9 cellular contexts compared by ENCODE assay signal in genomic region chr11:68855205-68855978, GRCh38. TPM values are rescaled to one million over a fixed set of nuclear protein-coding genes. Genes with fewer than 3 reads are reported as not detected.
DNase-seq lines count a peak whose midpoint lies in the region; ATAC-seq and TF ChIP-seq lines count a peak whose summit lies in the region.
"Had no signal": no experiment of that assay in that cellular context is flagged by ENCODE, and none has a peak within 500 bp of the region (broad histone marks: within the 10 kb centered on the region; RNA-seq: fewer than 3 reads in every experiment).

No MANE protein-coding gene starts in this region.

- CTCF ChIA-PET in BJ (lab: Yijun Ruan, JAX) = interaction anchor here (0.7 to 2.2 kb wide), 4 partner anchors 11 to 222 kb away, joined by 3 to 6 read pairs (median 3); no protein-coding TSS in a partner anchor
- CTCF ChIA-PET in activated naive CD4-positive, alpha-beta T cell treated with anti-CD3 and anti-CD28 coated beads, Interleukin-2, amount 10 ng/mL, durations not matched to agents 7 days and 5 days (lab: Charles Lee) = interaction anchor here (2.1 kb wide), 1 partner anchor 12 kb away, joined by 6 read pairs; no protein-coding TSS in a partner anchor

- intact Hi-C loops in heart left ventricle (cut with DNase I) = loop anchor here in 2 of 10 donors (10.0 kb wide), 2 partner anchors 241 to 251 kb away; no protein-coding TSS in a partner anchor

- peaks cover 5% of the 10 kb centered on the region for H3K4me1 Mint-ChIP-seq in activated naive CD4-positive, alpha-beta T cell treated with anti-CD3 and anti-CD28 coated beads, Interleukin-2, amount 10 ng/mL, durations not matched to agents 7 days and 5 days

- peaks cover 0 to 24% (median 9%) of the 10 kb centered on the region in 12 donors for H3K4me1 ChIP-seq in heart left ventricle

- H3K4me3 Mint-ChIP-seq in activated naive CD4-positive, alpha-beta T cell treated with anti-CD3 and anti-CD28 coated beads, Interleukin-2, amount 10 ng/mL, durations not matched to agents 7 days and 5 days = peak overlapping the region; percentile 46

- WGBS in heart left ventricle, 4 donors = 5 to 8% (median 6%) methylated on average over 50 to 62 of the region's 62 CpGs

- no peaks in the 10 kb centered on the region for H3K9me3 Mint-ChIP-seq in activated naive CD4-positive, alpha-beta T cell treated with anti-CD3 and anti-CD28 coated beads, Interleukin-2, amount 10 ng/mL, durations not matched to agents 7 days and 5 days

- no peaks in the 10 kb centered on the region for H3K9me3 ChIP-seq in heart left ventricle

- POLR2A ChIA-PET in BJ (lab: Charles Lee) = no interaction called here

- no peak for TF ChIP-seq CTCF in BJ (IDR thresholded peaks at IDR 0.05; ENCODE audit: insufficient read depth, low read depth, low read length)
- peak in 5 of 12 donors; percentile 14 to 65 (median 53) for TF ChIP-seq CTCF in heart left ventricle (IDR thresholded peaks at IDR 0.05)

- DNase-seq in BJ (ENCODE audit: low read depth) (no peak), LoVo (ENCODE audit: low spot score) (peak; percentile 32), heart left ventricle (peak; percentile 59 to 92 (median 68)), pulmonary artery endothelial cell (ENCODE audit: low read depth, low spot score) (peak; percentile 52), A172 (ENCODE audit: low spot score) (no peak), NCI-H187 (lab: John Stamatoyannopoulos, UW) (no peak)
- DNase-seq in activated naive CD4-positive, alpha-beta T cell treated with anti-CD3 and anti-CD28 coated beads, Interleukin-2, amount 10 ng/mL, durations not matched to agents 7 days and 5 days = no peak

- H3K27ac ChIP-seq in heart left ventricle = peak overlapping the region in 11 of 12 donors; percentile 40 to 77 (median 68)
- H3K27ac ChIP-seq: epithelial cell of prostate had no signal

- peaks cover 65% of the 10 kb centered on the region for H3K27me3 Mint-ChIP-seq in activated naive CD4-positive, alpha-beta T cell treated with anti-CD3 and anti-CD28 coated beads, Interleukin-2, amount 10 ng/mL, durations not matched to agents 7 days and 5 days

- peak overlapping the region; percentile 51 for H3K4me3 ChIP-seq in BJ (ENCODE audit: low read depth, low read length)
- H3K4me3 ChIP-seq in heart left ventricle = peak overlapping the region; percentile 41 to 66 (median 58)

- TF ChIP-seq POLR2A in heart left ventricle (IDR thresholded peaks at IDR 0.05) = peak in 1 of 2 donors; percentile 39

- peaks cover 9% of the 10 kb centered on the region for H3K27me3 ChIP-seq in BJ (ENCODE audit: control insufficient read depth, insufficient read depth, low read length)
- H3K27me3 ChIP-seq in heart left ventricle = peaks cover 0 to 10% (median 0%) of the 10 kb centered on the region in 9 donors

- H3K36me3 ChIP-seq in BJ (ENCODE audit: control insufficient read depth, insufficient read depth, low read length) = no peaks in the 10 kb centered on the region
- no peaks in the 10 kb centered on the region for H3K36me3 ChIP-seq in heart left ventricle

- H3K36me3 Mint-ChIP-seq in activated naive CD4-positive, alpha-beta T cell treated with anti-CD3 and anti-CD28 coated beads, Interleukin-2, amount 10 ng/mL, durations not matched to agents 7 days and 5 days = no peaks in the 10 kb centered on the region

- H3K27ac Mint-ChIP-seq in activated naive CD4-positive, alpha-beta T cell treated with anti-CD3 and anti-CD28 coated beads, Interleukin-2, amount 10 ng/mL, durations not matched to agents 7 days and 5 days = no peak overlapping the region

- ATAC-seq in heart left ventricle (peak; percentile 43 to 83 (median 81)), GM21717 (IDR thresholded peaks at IDR 0.05; ENCODE audit: unreplicated experiment) (no peak)

RNA-seq across cellular contexts. Expression of gene CPT1A, which starts 13.7 kb away (rescaled TPM):
- polyA plus RNA-seq in BJ (2011; rRNA removed) (24.2 and 29.8 TPM in 2 replicates), heart left ventricle (10 to 100 TPM; 20.9 to 38.5 TPM)
- 47.3 and 56.5 TPM in 2 replicates for polyA minus RNA-seq in BJ (2011; rRNA and poly(A)+ RNA removed)
- total RNA-seq in heart left ventricle (100 to 1,000 TPM in 1 of 9 donors, 10 to 100 TPM in 8; 33.0 to 116 (median 51.9) TPM), pulmonary artery endothelial cell (70.6 and 89.4 TPM in 2 replicates)
- 8.0 and 13.1 TPM in 2 replicates for total RNA-seq in A172 (2014; rRNA removed; shearing (Covaris generic))

RNA-seq across cellular contexts. Expression of gene MRPL21, which starts 48.2 kb away (rescaled TPM):
- polyA plus RNA-seq in BJ (2011; rRNA removed) (57.2 and 76.0 TPM in 2 replicates), heart left ventricle (100 to 1,000 TPM; 117 to 230 TPM)
- 10.6 and 22.9 TPM in 2 replicates for polyA minus RNA-seq in BJ (2011; rRNA and poly(A)+ RNA removed)
- total RNA-seq in heart left ventricle (100 to 1,000 TPM in 2 of 9 donors, 10 to 100 TPM in 7; 59.9 to 120 (median 87.9) TPM), pulmonary artery endothelial cell (58.6 and 88.8 TPM in 2 replicates)
- total RNA-seq in A172 (2014; rRNA removed; shearing (Covaris generic)) = 62.6 and 64.7 TPM in 2 replicates

RNA-seq across cellular contexts. Expression of gene IGHMBP2, which starts 48.3 kb away (rescaled TPM):
- 8.9 and 13.1 TPM in 2 replicates for polyA plus RNA-seq in BJ (2011; rRNA removed)
- polyA minus RNA-seq in BJ (2011; rRNA and poly(A)+ RNA removed) = 10.7 and 13.1 TPM in 2 replicates
- total RNA-seq in heart left ventricle = 10 to 100 TPM in 6 of 9 donors, 1 to 10 TPM in 3; 8.3 to 18.9 (median 13.7) TPM
- polyA plus RNA-seq in heart left ventricle = 10 to 100 TPM; 10.3 to 12.6 TPM
- 9.1 and 13.4 TPM in 2 replicates for total RNA-seq in pulmonary artery endothelial cell
- total RNA-seq in A172 (2014; rRNA removed; shearing (Covaris generic)) = 5.7 and 11.8 TPM in 2 replicates

Comparison
In these comparisons a context has a peak if more than half of its experiments do, and no peak if none do; other contexts are left out.
1. DNase-seq: peak in LoVo (single experiment), heart left ventricle (5 of 5) and pulmonary artery endothelial cell (single experiment); none in BJ (single experiment), activated naive CD4-positive, alpha-beta T cell treated with anti-CD3 and anti-CD28 coated beads, Interleukin-2, amount 10 ng/mL, durations not matched to agents 7 days and 5 days (single experiment), A172 (single experiment) and NCI-H187 (0 of 2).